In genomic region chr12:103948746-103949406, GRCh38 we compare ENCODE assay signal across 2 cellular contexts.
TF ChIP-seq lines count a peak whose summit lies in the region.

No MANE protein-coding gene starts in this region.

TF ChIP-seq in WTC11, 78 proteins besides CTCF, POLR2A, EP300 and RAD21:
- TF ChIP-seq JUN (CRISPR knock-in tag; IDR thresholded peaks at IDR 0.05) (no peak), SOX15 (CRISPR knock-in tag; IDR thresholded peaks at IDR 0.05) (no peak), ZNF263 (CRISPR knock-in tag; IDR thresholded peaks at IDR 0.05; ENCODE audit: low read depth) (no peak), ZNF512 (CRISPR knock-in tag; IDR thresholded peaks at IDR 0.05; ENCODE audit: borderline replicate concordance) (no peak), FOXK1 (CRISPR knock-in tag; IDR thresholded peaks at IDR 0.05) (no peak), SP1 (CRISPR knock-in tag; conservative IDR thresholded peaks at IDR 0.05) (no peak), ZNF423 (CRISPR knock-in tag; IDR thresholded peaks at IDR 0.05) (no peak), PREB (CRISPR knock-in tag; IDR thresholded peaks at IDR 0.05; ENCODE audit: borderline replicate concordance) (no peak)

TF ChIP-seq in endothelial cell of umbilical vein, 7 proteins besides CTCF, POLR2A, EP300 and RAD21:
- TF ChIP-seq JUN (IDR thresholded peaks at IDR 0.05; ENCODE audit: borderline replicate concordance, insufficient read depth, insufficient read length, low read depth) (no peak), POLR2AphosphoS5 (IDR thresholded peaks at IDR 0.05; ENCODE audit: insufficient read depth, low read depth, low read length) (peak; percentile 28)
